In genomic region chr16:67719048-67719777, GRCh38 we compare ENCODE assay signal across 8 cellular contexts. TPM values are rescaled to one million over a fixed set of nuclear protein-coding genes. Genes with fewer than 3 reads are reported as not detected.
DNase-seq lines count a peak whose midpoint lies in the region; ATAC-seq and TF ChIP-seq lines count a peak whose summit lies in the region.

Gene GFOD2 (minus strand): TSS chr16:67719316. CDS start chr16:67685715, 33,601 bp downstream.

- intact Hi-C loops in spleen (cut with DNase I; ENCODE audit: low total_unique reads) = loop anchor here (5.0 kb wide), 1 partner anchor 47 kb away; no protein-coding TSS in a partner anchor

- no peak for TF ChIP-seq CTCF in AG04449 (IDR thresholded peaks at IDR 0.05; ENCODE audit: insufficient read depth, low read length, missing control alignments)
- no peak for TF ChIP-seq CTCF in WTC11 (IDR thresholded peaks at IDR 0.05)
- no peak for TF ChIP-seq CTCF in cardiac fibroblast (IDR thresholded peaks at IDR 0.05; ENCODE audit: low read depth, low read length)
- TF ChIP-seq CTCF in spleen (IDR thresholded peaks at IDR 0.05 in 8 of 11, conservative IDR thresholded peaks at IDR 0.05 in 3 of 11) = peak in 3 of 11 experiments; percentile 20 to 32 (median 23)

- H3K36me3 Mint-ChIP-seq in WTC11 = no peaks in the 10 kb centered on the region
- H3K36me3 Mint-ChIP-seq in immature natural killer cell = no peaks in the 10 kb centered on the region

- POLR2A ChIA-PET in AG04449 (lab: Yijun Ruan, JAX) = interaction anchor here (0.6 to 1.0 kb wide), 4 partner anchors 9 to 155 kb away, joined by 3 to 5 read pairs (median 4); partner anchors contain the start of genes RANBP10 and TSNAXIP1
- POLR2A ChIA-PET in WTC11 (lab: Charles Lee) = interaction anchor here (0.6 to 1.3 kb wide), 4 partner anchors 25 to 117 kb away, joined by 3 to 11 read pairs (median 6); partner anchors contain the start of genes RANBP10 and TSNAXIP1

- H3K27ac Mint-ChIP-seq in WTC11 = peak within 1 kb of the TSS; percentile 82
- H3K27ac Mint-ChIP-seq in immature natural killer cell = peak within 1 kb of the TSS; percentile 89 to 100 (median 97)

- ATAC-seq in GM18873 (IDR thresholded peaks at IDR 0.05; ENCODE audit: low FRiP score, unreplicated experiment) = peak; percentile 76
- peak; percentile 82 for ATAC-seq in HG03159 (IDR thresholded peaks at IDR 0.05; ENCODE audit: unreplicated experiment)
- peak; percentile 94 for ATAC-seq in WTC11

- no peaks in the 10 kb centered on the region for H3K27me3 ChIP-seq in spleen (replicated peaks in 1 of 7)

- peaks cover 17 to 66% (median 45%) of the 10 kb centered on the region in 6 donors for H3K4me1 ChIP-seq in spleen

- H3K27me3 Mint-ChIP-seq in WTC11 (ENCODE audit: low read depth) (no peaks in the 10 kb centered on the region), immature natural killer cell (ENCODE audit: low read depth in 3 of 3) (peaks cover 2 to 9% (median 8%) of the 10 kb centered on the region in 3 donors)

- peak within 1 kb of the TSS; percentile 83 to 94 (median 92) for H3K27ac ChIP-seq in spleen

- no peaks in the 10 kb centered on the region for H3K9me3 Mint-ChIP-seq in WTC11
- no peaks in the 10 kb centered on the region for H3K9me3 Mint-ChIP-seq in immature natural killer cell

- H3K36me3 ChIP-seq in spleen = peaks cover 0 to 23% (median 10%) of the 10 kb centered on the region in 6 donors

- peak; percentile 11 to 76 (median 66) for TF ChIP-seq POLR2A in spleen (IDR thresholded peaks at IDR 0.05)

- peak; percentile 44 for DNase-seq in AG04449 (ENCODE audit: low read depth, low spot score)
- DNase-seq in NCI-H2227 treated with DMSO at 0.1 percent for 48 hours (lab: John Stamatoyannopoulos, UW) = peak; percentile 69
- peak; percentile 99 for DNase-seq in WTC11 (ENCODE audit: low spot score)
- DNase-seq in cardiac fibroblast (ENCODE audit: low read depth in 2 of 2) = peak; percentile 96
- DNase-seq in immature natural killer cell = peak; percentile 97
- DNase-seq in spleen = peak; percentile 99

- H3K4me3 Mint-ChIP-seq in WTC11 (peak within 1 kb of the TSS; percentile 91), immature natural killer cell (peak within 1 kb of the TSS; percentile 92 to 100 (median 94))

- peak within 1 kb of the TSS; percentile 89 for H3K4me3 ChIP-seq in AG04449 (ENCODE audit: low read depth, low read length)
- peak within 1 kb of the TSS; percentile 69 to 92 for H3K4me3 ChIP-seq in cardiac fibroblast (replicated peaks in 1 of 2; ENCODE audit: low read depth in 2 of 2, low read length in 2 of 2)
- H3K4me3 ChIP-seq in spleen = peak within 1 kb of the TSS; percentile 85 to 100 (median 98)

- CTCF ChIA-PET in AG04449 (lab: Yijun Ruan, JAX) (interaction anchor here (1.1 to 1.6 kb wide), 3 partner anchors 97 to 198 kb away, joined by 3 to 9 read pairs (median 5); no protein-coding TSS in a partner anchor), WTC11 (lab: Charles Lee) (interaction anchor here (0.6 to 3.7 kb wide), 17 partner anchors 27 to 287 kb away, joined by 3 to 18 read pairs (median 5); partner anchors contain the start of genes ATP6V0D1, C16orf86, CTCF and ENKD1)

- H3K4me1 Mint-ChIP-seq in WTC11 (peaks cover 21% of the 10 kb centered on the region), immature natural killer cell (peaks cover 23 to 34% of the 10 kb centered on the region in 2 donors)

- WGBS in spleen, 5 donors = 0 to 2% (median 0%) methylated on average over 34 to 59 of the region's 59 CpGs

- H3K9me3 ChIP-seq in spleen = no peaks in the 10 kb centered on the region

TF ChIP-seq in WTC11, 78 proteins besides CTCF, POLR2A, EP300 and RAD21 (continues in another document):
- no peak for TF ChIP-seq ZNF423 (CRISPR knock-in tag; IDR thresholded peaks at IDR 0.05)
- 0 out of 2 replicates have a peak, but pooled peaks have one; percentile 9 for TF ChIP-seq CREM (CRISPR knock-in tag; IDR thresholded peaks at IDR 0.05)
- TF ChIP-seq HMGXB4 (CRISPR knock-in tag; IDR thresholded peaks at IDR 0.05) = peak; percentile 89
- TF ChIP-seq SOX15 (CRISPR knock-in tag; IDR thresholded peaks at IDR 0.05) = no peak
- TF ChIP-seq GABPB1 (CRISPR knock-in tag; IDR thresholded peaks at IDR 0.05) = 0 out of 2 replicates have a peak, but pooled peaks have one; percentile 47
- peak; percentile 62 for TF ChIP-seq SP1 (CRISPR knock-in tag; conservative IDR thresholded peaks at IDR 0.05)
- no peak for TF ChIP-seq FOXK1 (CRISPR knock-in tag; IDR thresholded peaks at IDR 0.05)
- no peak for TF ChIP-seq SMAD3 (CRISPR knock-in tag; IDR thresholded peaks at IDR 0.05; ENCODE audit: borderline replicate concordance)
- TF ChIP-seq KAT7 (CRISPR knock-in tag; IDR thresholded peaks at IDR 0.05; ENCODE audit: borderline replicate concordance) = peak; percentile 89; the same call in 1 of the 2 replicates
- TF ChIP-seq FOXP1 (CRISPR knock-in tag; IDR thresholded peaks at IDR 0.05; ENCODE audit: borderline replicate concordance) = peak; percentile 82; the same call in 1 of the 2 replicates
- 0 out of 2 replicates have a peak, but pooled peaks have one; percentile 53 for TF ChIP-seq TP53 (CRISPR knock-in tag; IDR thresholded peaks at IDR 0.05)
- peak; percentile 81; the same call in 1 of the 2 replicates for TF ChIP-seq ARID4B (CRISPR knock-in tag; IDR thresholded peaks at IDR 0.05; ENCODE audit: borderline replicate concordance)
- peak; percentile 56; the same call in 1 of the 2 replicates for TF ChIP-seq MAX (CRISPR knock-in tag; IDR thresholded peaks at IDR 0.05)
- TF ChIP-seq CBFB (CRISPR knock-in tag; IDR thresholded peaks at IDR 0.05; ENCODE audit: low read depth) = peak; percentile 90; the same call in 1 of the 2 replicates
- 0 out of 2 replicates have a peak, but pooled peaks have one; percentile 56 for TF ChIP-seq RELA (CRISPR knock-in tag; IDR thresholded peaks at IDR 0.05; ENCODE audit: borderline replicate concordance)
- TF ChIP-seq PREB (CRISPR knock-in tag; IDR thresholded peaks at IDR 0.05; ENCODE audit: borderline replicate concordance) = peak; percentile 31; the same call in 1 of the 2 replicates

RNA-seq across cellular contexts. Expression of gene GFOD2, which starts in this region (rescaled TPM):
- 19.3 to 29.5 TPM (median 22.8 TPM) in 3 replicates for total RNA-seq in WTC11 (2021)
- 1 to 10 TPM; 6.2 to 9.7 (median 7.4) TPM for polyA plus RNA-seq in immature natural killer cell
- 10 to 100 TPM; 34.6 to 45.6 (median 41.1) TPM for total RNA-seq in spleen
- 10 to 100 TPM; 10.4 to 21.4 (median 11.6) TPM for polyA plus RNA-seq in spleen

Comparison
In these comparisons a context has a peak if more than half of its experiments do, and no peak if none do; other contexts are left out.
1. Peak in every context shown above with its lines: DNase-seq, ATAC-seq, H3K4me3 ChIP-seq and H3K27ac ChIP-seq.
2. DNase-seq: peak in every context shown above with its lines; median percentile 99 in WTC11; 99 in spleen; 97 in immature natural killer cell; 96 in cardiac fibroblast; 69 in NCI-H2227 treated with DMSO at 0.1 percent for 48 hours; 44 in AG04449.